1 cellular context compared by ENCODE assay signal in genomic region chr16:19115148-19116021, GRCh38.
TF ChIP-seq lines count a peak whose summit lies in the region.

No MANE protein-coding gene starts in this region.

TF ChIP-seq in HCT116, 20 proteins besides CTCF, POLR2A, EP300 and RAD21:
- TF ChIP-seq EGR1 (IDR thresholded peaks at IDR 0.05; ENCODE audit: low read depth), result no peak
- TF ChIP-seq SIN3A (IDR thresholded peaks at IDR 0.05; ENCODE audit: low read depth), result no peak
- no peak for TF ChIP-seq JUND (IDR thresholded peaks at IDR 0.05)
- TF ChIP-seq, protein P1, sequence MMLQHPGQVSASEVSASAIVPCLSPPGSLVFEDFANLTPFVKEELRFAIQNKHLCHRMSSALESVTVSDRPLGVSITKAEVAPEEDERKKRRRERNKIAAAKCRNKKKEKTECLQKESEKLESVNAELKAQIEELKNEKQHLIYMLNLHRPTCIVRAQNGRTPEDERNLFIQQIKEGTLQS (IDR thresholded peaks at IDR 0.05), result no peak
- no peak for TF ChIP-seq ELF1 (IDR thresholded peaks at IDR 0.05; ENCODE audit: borderline replicate concordance, low read depth)
- TF ChIP-seq FOSL1 (IDR thresholded peaks at IDR 0.05; ENCODE audit: low read depth), result no peak
- no peak for TF ChIP-seq SP1 (IDR thresholded peaks at IDR 0.05; ENCODE audit: low read depth)
- no peak for TF ChIP-seq SRF (IDR thresholded peaks at IDR 0.05; ENCODE audit: low read depth)
- TF ChIP-seq ZBTB33 (IDR thresholded peaks at IDR 0.05; ENCODE audit: extremely low read depth, insufficient replicate concordance, low read length), result no peak
TF ChIP-seq in HCT116: peak in this region for 0.
